8 cellular contexts compared by ENCODE assay signal in genomic region chr17:75783069-75783783, GRCh38. TPM values are rescaled to one million over a fixed set of nuclear protein-coding genes. Genes with fewer than 3 reads are reported as not detected.
DNase-seq lines count a peak whose midpoint lies in the region; ATAC-seq and TF ChIP-seq lines count a peak whose summit lies in the region.

No MANE protein-coding gene starts in this region.

- H2BK20ac ChIP-seq in H9 (ENCODE audit: low read depth, low read length, poor library complexity, severe bottlenecking), result no peak overlapping the region

- H3K79me1 ChIP-seq in H9 (ENCODE audit: insufficient read depth, low read depth, low read length, poor library complexity, severe bottlenecking), result no peaks in the 10 kb centered on the region

- peak overlapping the region; percentile 100 for H3K27ac ChIP-seq in CD4-positive, alpha-beta memory T cell (ENCODE audit: low read depth, low read length)
- H3K27ac ChIP-seq in H9 (ENCODE audit: insufficient read length, low read depth, low read length), result no peak overlapping the region
- H3K27ac ChIP-seq in muscle layer of duodenum (ENCODE audit: low read length), result peak overlapping the region; percentile 100

- peaks cover 0 to 6% (median 1%) of the 10 kb centered on the region in 8 donors for H3K9me3 Mint-ChIP-seq in CD4-positive, alpha-beta memory T cell
- peaks cover 2 to 3% of the 10 kb centered on the region in 2 experiments; a peak in 3 of 5 replicates for H3K9me3 Mint-ChIP-seq in H9

- no peak for ATAC-seq in HG03159 (IDR thresholded peaks at IDR 0.05; ENCODE audit: unreplicated experiment)
- no peak for ATAC-seq in HG03025 (IDR thresholded peaks at IDR 0.05; ENCODE audit: low FRiP score, unreplicated experiment)
- no peak for ATAC-seq in left lobe of liver

- H3K23ac ChIP-seq in H9 (ENCODE audit: insufficient read length, low read depth, low read length), result no peak overlapping the region

- peaks cover 28 to 62% (median 44%) of the 10 kb centered on the region in 4 donors for H3K4me1 Mint-ChIP-seq in CD4-positive, alpha-beta memory T cell
- H3K4me1 Mint-ChIP-seq in H9, result peaks cover 34 to 39% of the 10 kb centered on the region in 2 experiments

- H2AFZ ChIP-seq in H9 (ENCODE audit: low read length), result no peak overlapping the region

- no peak overlapping the region for H2BK5ac ChIP-seq in H9 (ENCODE audit: insufficient read length, low read length)

- TF ChIP-seq CTCF in H9 (conservative IDR thresholded peaks at IDR 0.05) (peak; percentile 73), choroid plexus epithelial cell (conservative IDR thresholded peaks at IDR 0.05; ENCODE audit: low read depth, low read length) (peak; percentile 69)

- peak in 4 of 5 donors; percentile 60 to 69 (median 67) for DNase-seq in CD4-positive, alpha-beta memory T cell
- no peak for DNase-seq in H9
- peak; percentile 94 for DNase-seq in OCI-M1 (lab: John Stamatoyannopoulos, UW)
- DNase-seq in choroid plexus epithelial cell (ENCODE audit: low read depth), result peak; percentile 79
- no peak for DNase-seq in left lobe of liver (ENCODE audit: low spot score)

- no peak overlapping the region for H4K91ac ChIP-seq in H9 (ENCODE audit: insufficient read length, low read depth, low read length)

- H2BK15ac ChIP-seq in H9 (ENCODE audit: low read depth, low read length), result no peak overlapping the region

- peaks cover 1 to 2% of the 10 kb centered on the region in 2 donors for H3K27me3 Mint-ChIP-seq in CD4-positive, alpha-beta memory T cell
- peaks cover 2% of the 10 kb centered on the region; the same call in 1 of the 2 replicates for H3K27me3 Mint-ChIP-seq in H9 (ENCODE audit: low read depth)

- no peak overlapping the region for H3K4ac ChIP-seq in H9 (ENCODE audit: low read depth, low read length)

- no peak overlapping the region for H2AK5ac ChIP-seq in H9 (ENCODE audit: insufficient read length, low read length)

- H3K36me3 Mint-ChIP-seq in CD4-positive, alpha-beta memory T cell, result peaks cover 11 to 19% of the 10 kb centered on the region in 2 donors
- H3K36me3 Mint-ChIP-seq in H9 (ENCODE audit: insufficient read depth in 1 of 3, low read depth in 3 of 3), result peaks cover 11 to 17% (median 13%) of the 10 kb centered on the region in 3 experiments

- H3K79me2 ChIP-seq in H9 (ENCODE audit: insufficient read depth, low read length), result peaks cover 21% of the 10 kb centered on the region; the same call in 1 of the 2 replicates

- peak overlapping the region; percentile 2 to 45 for H3K4me3 ChIP-seq in CD4-positive, alpha-beta memory T cell (ENCODE audit: low read length in 2 of 2)
- H3K4me3 ChIP-seq in choroid plexus epithelial cell (ENCODE audit: low read depth, low read length) (peak overlapping the region; percentile 26), muscle layer of duodenum (ENCODE audit: low read depth in 1 of 2, low read length in 2 of 2) (peak overlapping the region; percentile 33 to 56)

- H3K4me1 ChIP-seq in CD4-positive, alpha-beta memory T cell (ENCODE audit: insufficient read depth, low read length), result peaks cover 51% of the 10 kb centered on the region
- H3K4me1 ChIP-seq in H9 (ENCODE audit: insufficient read depth, low read length) (peaks cover 2% of the 10 kb centered on the region; the same call in 1 of the 2 replicates), muscle layer of duodenum (ENCODE audit: control insufficient read depth in 1 of 2, insufficient read depth in 2 of 2, low read length in 2 of 2) (peaks cover 15 to 28% of the 10 kb centered on the region in 2 donors)

- H3K56ac ChIP-seq in H9 (ENCODE audit: insufficient read length, low read depth, low read length), result no peak overlapping the region

- H3K4me3 Mint-ChIP-seq in CD4-positive, alpha-beta memory T cell, result peak overlapping the region; percentile 88 to 97 (median 94)
- peak overlapping the region in 1 of 2 experiments; percentile 95; a peak in 1 of 5 replicates for H3K4me3 Mint-ChIP-seq in H9

- no peak overlapping the region for H3K9ac ChIP-seq in H9 (ENCODE audit: extremely low read depth, insufficient read length, low read length)

- CTCF ChIA-PET in CD4-positive, alpha-beta memory T cell (lab: Charles Lee; ENCODE audit: partially characterized antibody), result interaction anchor here (0.7 to 2.8 kb wide), 20 partner anchors 9 to 122 kb away, joined by 3 to 29 read pairs (median 6); partner anchors contain the start of genes GALK1, MRPL38, TRIM47 and UNC13D

- H4K8ac ChIP-seq in H9 (replicated peaks; ENCODE audit: insufficient read length, low read depth, low read length), result no peak overlapping the region

- H3K27ac Mint-ChIP-seq in CD4-positive, alpha-beta memory T cell, result peak overlapping the region; percentile 95 to 100 (median 99)
- peak overlapping the region in 1 of 3 experiments; percentile 87; a peak in 2 of 7 replicates for H3K27ac Mint-ChIP-seq in H9

- no peak overlapping the region for H2BK120ac ChIP-seq in H9 (ENCODE audit: low read depth, low read length, poor library complexity, severe bottlenecking)

- no peaks in the 10 kb centered on the region for H4K20me1 ChIP-seq in H9 (ENCODE audit: control insufficient read depth, insufficient read depth, insufficient read length)

- H2BK12ac ChIP-seq in H9 (ENCODE audit: insufficient read length, low read depth, low read length), result no peak overlapping the region

- peaks cover 8% of the 10 kb centered on the region for H3K36me3 ChIP-seq in CD4-positive, alpha-beta memory T cell (ENCODE audit: insufficient read depth, low read length)
- peaks cover 2 to 14% of the 10 kb centered on the region in 2 donors for H3K36me3 ChIP-seq in muscle layer of duodenum (ENCODE audit: control insufficient read depth in 1 of 2, insufficient read depth in 2 of 2, low read length in 2 of 2)

- no peak overlapping the region for H3K4me2 ChIP-seq in H9 (ENCODE audit: insufficient read depth, insufficient read length, low read length)

- no peak overlapping the region for H3K14ac ChIP-seq in H9 (ENCODE audit: insufficient read depth, low read length)

- H3T11ph ChIP-seq in H9 (ENCODE audit: low read length), result no peak overlapping the region

- H4K5ac ChIP-seq in H9 (ENCODE audit: insufficient read length, low read depth, low read length), result no peak overlapping the region

- peaks cover 13% of the 10 kb centered on the region for H3K23me2 ChIP-seq in H9 (ENCODE audit: insufficient read length, low read depth, low read length, poor library complexity, severe bottlenecking)

- POLR2A ChIA-PET in CD4-positive, alpha-beta memory T cell (lab: Charles Lee; ENCODE audit: partially characterized antibody), result interaction anchor here (0.6 to 16.6 kb wide), 21 partner anchors 7 to 615 kb away, joined by 3 to 556 read pairs (median 6); partner anchors contain the start of genes ACOX1, GALK1, MRPL38 and PRPSAP1

- intact Hi-C loops in CD4-positive, alpha-beta memory T cell (cut with micrococcal nuclease), result no loop called here

- WGBS in H9 (ENCODE audit: extremely low coverage, insufficient read length, low lambda C conversion rate), result no CpG with 5 or more reads among the region's 6 CpGs

- no peak overlapping the region for H3K18ac ChIP-seq in H9 (ENCODE audit: insufficient read length, low read depth, low read length)

- H3K27me3 ChIP-seq in CD4-positive, alpha-beta memory T cell (ENCODE audit: insufficient read depth, low read length), result no peaks in the 10 kb centered on the region
- H3K27me3 ChIP-seq in H9 (ENCODE audit: insufficient read depth, low read length) (no peaks in the 10 kb centered on the region), muscle layer of duodenum (ENCODE audit: low read depth, low read length) (no peaks in the 10 kb centered on the region)

- no peaks in the 10 kb centered on the region for H3K9me3 ChIP-seq in CD4-positive, alpha-beta memory T cell (ENCODE audit: control insufficient read depth in 1 of 2, low read length in 2 of 2)
- H3K9me3 ChIP-seq in H9 (ENCODE audit: control insufficient read depth, low read depth, low read length) (no peaks in the 10 kb centered on the region), muscle layer of duodenum (ENCODE audit: control insufficient read depth in 1 of 2, low read length in 2 of 2) (no peaks in the 10 kb centered on the region)

RNA-seq across cellular contexts. Expression of gene UNK, which starts 1.4 kb away (rescaled TPM):
- total RNA-seq in CD4-positive, alpha-beta memory T cell, result 10 to 100 TPM; 45.8 to 48.1 TPM
- polyA plus RNA-seq in CD4-positive, alpha-beta memory T cell, result 10 to 100 TPM; 22.2 to 22.9 TPM
- 35.6 and 36.4 TPM in 2 replicates for total RNA-seq in H9 (2021)
- total RNA-seq in left lobe of liver, result 7.0 TPM

RNA-seq across cellular contexts. Expression of gene GALK1, which starts 18.2 kb away (rescaled TPM):
- total RNA-seq in CD4-positive, alpha-beta memory T cell, result 10 to 100 TPM; 25.7 to 25.9 TPM
- 10 to 100 TPM; 17.5 to 18.1 TPM for polyA plus RNA-seq in CD4-positive, alpha-beta memory T cell
- 36.7 and 38.4 TPM in 2 replicates for total RNA-seq in H9 (2021)
- total RNA-seq in left lobe of liver, result 90.9 TPM

Comparison
In these comparisons a context has a peak if more than half of its experiments do, and no peak if none do; other contexts are left out.
1. DNase-seq: peak in CD4-positive, alpha-beta memory T cell (4 of 5), OCI-M1 (single experiment) and choroid plexus epithelial cell (single experiment); none in H9 (single experiment) and left lobe of liver (single experiment).
2. Peak in every context shown above with its lines, with median percentiles within 50 percentile points of each other: H3K4me3 ChIP-seq.